Comparison of ENCODE assay signal across 19 cellular contexts in the genomic region with DNA sequence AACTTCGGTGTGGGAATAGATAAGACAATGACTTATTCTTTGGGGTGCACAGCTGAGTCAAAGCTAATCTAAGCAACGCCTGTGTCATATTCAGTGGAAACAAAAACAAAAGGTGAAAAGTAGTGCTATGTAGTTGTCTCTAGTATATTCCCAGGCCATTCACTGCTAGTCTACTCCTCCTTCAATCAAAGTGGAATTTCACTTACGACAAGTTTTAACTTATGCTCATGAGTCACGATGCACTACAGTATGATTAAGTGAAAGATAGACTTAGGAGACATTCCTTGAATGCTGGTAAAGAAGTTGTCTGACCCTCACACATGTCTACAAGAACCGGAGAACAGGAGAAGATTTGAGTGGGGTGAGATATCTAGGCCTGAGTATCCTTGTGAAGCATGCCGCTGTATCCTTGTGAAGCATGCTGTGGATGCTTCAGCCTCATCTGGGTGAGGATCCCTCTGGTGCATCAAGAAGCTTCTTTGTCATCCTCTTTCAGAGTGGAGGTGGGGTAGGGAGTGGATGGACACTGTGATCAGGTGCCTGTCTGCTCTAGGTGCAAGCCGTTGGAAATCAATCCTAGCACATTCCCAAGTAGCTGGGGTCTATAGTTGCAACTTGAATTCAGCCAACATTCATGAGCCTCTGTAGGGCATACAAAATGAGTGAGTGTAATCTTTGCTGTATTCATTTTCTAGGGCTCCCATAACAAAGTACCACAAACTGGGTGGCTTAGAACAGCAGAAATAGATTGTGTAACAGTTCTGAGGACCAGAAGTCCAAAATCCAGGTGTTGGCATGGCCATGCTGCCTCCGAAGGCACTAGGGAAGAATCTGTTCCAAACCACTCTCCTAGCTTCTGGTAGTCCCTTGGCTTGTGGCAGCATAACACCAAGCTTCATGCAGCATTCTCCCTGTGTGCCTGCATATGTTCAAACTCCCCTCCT.
DNase-seq lines count a peak whose midpoint lies in the region; ATAC-seq and TF ChIP-seq lines count a peak whose summit lies in the region.
"Had no signal": no experiment of that assay in that cellular context is flagged by ENCODE, and none has a peak within 500 bp of the region (broad histone marks: within the 10 kb centered on the region; RNA-seq: fewer than 3 reads in every experiment).

No MANE protein-coding gene starts in this region.

- H3K27ac ChIP-seq in foreskin keratinocyte: peak overlapping the region; percentile 44
- H3K27ac ChIP-seq in CD4-positive, alpha-beta T cell (ENCODE audit: low read depth, low read length): no peak overlapping the region
- H3K27ac ChIP-seq: C4-2B, upper lobe of left lung had no signal

- no peak overlapping the region for H3K27ac Mint-ChIP-seq in activated naive CD4-positive, alpha-beta T cell treated with anti-CD3 and anti-CD28 coated beads, Interleukin-2, amount 10 ng/mL, durations not matched to agents 7 days and 5 days
- no peak overlapping the region for H3K27ac Mint-ChIP-seq in CD4-positive, alpha-beta T cell
- H3K27ac Mint-ChIP-seq: brain; naive thymus-derived CD8-positive, alpha-beta T cell had no signal

- TF ChIP-seq CTCF in foreskin keratinocyte (conservative IDR thresholded peaks at IDR 0.05): no peak
- no peak for TF ChIP-seq CTCF in CD4-positive, alpha-beta T cell (IDR thresholded peaks at IDR 0.05)

- no peaks in the 10 kb centered on the region for H3K27me3 Mint-ChIP-seq in activated naive CD4-positive, alpha-beta T cell treated with anti-CD3 and anti-CD28 coated beads, Interleukin-2, amount 10 ng/mL, durations not matched to agents 7 days and 5 days
- H3K27me3 Mint-ChIP-seq in CD4-positive, alpha-beta T cell: peaks cover 5% of the 10 kb centered on the region

- H3K4me1 Mint-ChIP-seq in activated naive CD4-positive, alpha-beta T cell treated with anti-CD3 and anti-CD28 coated beads, Interleukin-2, amount 10 ng/mL, durations not matched to agents 7 days and 5 days: no peaks in the 10 kb centered on the region
- H3K4me1 Mint-ChIP-seq in CD4-positive, alpha-beta T cell (ENCODE audit: low read depth): no peaks in the 10 kb centered on the region
- H3K4me1 Mint-ChIP-seq: naive thymus-derived CD8-positive, alpha-beta T cell had no signal

- CTCF ChIA-PET in activated naive CD4-positive, alpha-beta T cell treated with anti-CD3 and anti-CD28 coated beads, Interleukin-2, amount 10 ng/mL, durations not matched to agents 7 days and 5 days (lab: Charles Lee): no interaction called here
- CTCF ChIA-PET in CD4-positive, alpha-beta T cell (lab: Charles Lee): no interaction called here

- no peaks in the 10 kb centered on the region for H3K36me3 Mint-ChIP-seq in activated naive CD4-positive, alpha-beta T cell treated with anti-CD3 and anti-CD28 coated beads, Interleukin-2, amount 10 ng/mL, durations not matched to agents 7 days and 5 days
- H3K36me3 Mint-ChIP-seq in CD4-positive, alpha-beta T cell (ENCODE audit: low read depth): no peaks in the 10 kb centered on the region
- H3K36me3 Mint-ChIP-seq: brain; naive thymus-derived CD8-positive, alpha-beta T cell had no signal

- intact Hi-C loops in sciatic nerve (cut with DNase I): no loop called here
- intact Hi-C loops in CD4-positive, alpha-beta T cell (cut with DNase I, micrococcal nuclease): no loop called here

- H3K9me3 Mint-ChIP-seq in activated naive CD4-positive, alpha-beta T cell treated with anti-CD3 and anti-CD28 coated beads, Interleukin-2, amount 10 ng/mL, durations not matched to agents 7 days and 5 days: no peaks in the 10 kb centered on the region
- H3K9me3 Mint-ChIP-seq in CD4-positive, alpha-beta T cell: no peaks in the 10 kb centered on the region

- no peak overlapping the region for H3K4me3 Mint-ChIP-seq in activated naive CD4-positive, alpha-beta T cell treated with anti-CD3 and anti-CD28 coated beads, Interleukin-2, amount 10 ng/mL, durations not matched to agents 7 days and 5 days
- no peak overlapping the region for H3K4me3 Mint-ChIP-seq in CD4-positive, alpha-beta T cell
- H3K4me3 Mint-ChIP-seq: brain; naive thymus-derived CD8-positive, alpha-beta T cell had no signal

- peak; percentile 76 for DNase-seq in HPDE6-E6E7 (ENCODE audit: extremely low spot score)
- peak; percentile 99 for DNase-seq in amniotic epithelial cell (ENCODE audit: low read depth)
- DNase-seq in foreskin keratinocyte: peak; percentile 98 to 99
- no peak for DNase-seq in sciatic nerve (ENCODE audit: low spot score)
- no peak for DNase-seq in activated naive CD4-positive, alpha-beta T cell treated with anti-CD3 and anti-CD28 coated beads, Interleukin-2, amount 10 ng/mL, durations not matched to agents 7 days and 5 days
- no peak for DNase-seq in NCI-H1417 treated with DMSO at 0.1 percent for 48 hours (lab: John Stamatoyannopoulos, UW)
- no peak for DNase-seq in CD4-positive, alpha-beta T cell
- DNase-seq in medulla oblongata (ENCODE audit: extremely low spot score): no peak
- DNase-seq: activated effector memory CD4-positive, alpha-beta T cell treated with Interleukin-2 at 50 U/mL for 16 hours; effector memory CD4-positive, alpha-beta T cell; glutamatergic neuron; left cardiac atrium; naive thymus-derived CD8-positive, alpha-beta T cell; NCI-H1105; NCI-H446 treated with DMSO at 0.1 percent for 48 hours; stimulated activated CD4-positive, alpha-beta T cell treated with anti-CD3 and anti-CD28 coated beads, Interleukin-4, amount 100 ng/mL, for 24 hours; upper lobe of left lung had no signal

- H3K9me3 ChIP-seq in CD4-positive, alpha-beta T cell (ENCODE audit: control insufficient read depth, low read length): no peaks in the 10 kb centered on the region
- H3K9me3 ChIP-seq: upper lobe of left lung had no signal

- peaks cover 16% of the 10 kb centered on the region for H3K4me1 ChIP-seq in foreskin keratinocyte

- no peaks in the 10 kb centered on the region for H3K27me3 ChIP-seq in foreskin keratinocyte
- no peaks in the 10 kb centered on the region for H3K27me3 ChIP-seq in CD4-positive, alpha-beta T cell (ENCODE audit: control insufficient read depth, insufficient read depth, low read length)
- H3K27me3 ChIP-seq: upper lobe of left lung had no signal

- POLR2A ChIA-PET in CD4-positive, alpha-beta T cell (lab: Charles Lee): no interaction called here

- ATAC-seq in foreskin keratinocyte (peak; percentile 98), sciatic nerve (peak; percentile 46)
- ATAC-seq in CD4-positive, alpha-beta T cell (ENCODE audit: poor library complexity): no peak
- ATAC-seq: left cardiac atrium; naive thymus-derived CD8-positive, alpha-beta T cell had no signal

Comparison
In these comparisons a context has a peak if more than half of its experiments do, and no peak if none do; other contexts are left out.
1. DNase-seq: peak in HPDE6-E6E7 (single experiment), amniotic epithelial cell (single experiment) and foreskin keratinocyte (2 of 2); none in sciatic nerve (single experiment), activated naive CD4-positive, alpha-beta T cell treated with anti-CD3 and anti-CD28 coated beads, Interleukin-2, amount 10 ng/mL, durations not matched to agents 7 days and 5 days (single experiment), NCI-H1417 treated with DMSO at 0.1 percent for 48 hours (single experiment), CD4-positive, alpha-beta T cell (0 of 10) and medulla oblongata (single experiment).